8 cellular contexts compared by ENCODE assay signal in genomic region chr9:127166651-127167524, GRCh38. TPM values are rescaled to one million over a fixed set of nuclear protein-coding genes. Genes with fewer than 3 reads are reported as not detected.
A peak's percentile ranks its signal among the peaks of the same experiment; 100 is the strongest.
DNase-seq lines count a peak whose midpoint lies in the region; ATAC-seq and TF ChIP-seq lines count a peak whose summit lies in the region.

No MANE protein-coding gene starts in this region.

- TF ChIP-seq CTCF in GM13977 (IDR thresholded peaks at IDR 0.05; ENCODE audit: extremely low read depth, insufficient read depth, missing control alignments): no peak
- no peak for TF ChIP-seq CTCF in epithelial cell of proximal tubule (conservative IDR thresholded peaks at IDR 0.05; ENCODE audit: low read depth, low read length)

- DNase-seq in GM13977 (ENCODE audit: low spot score) (peak; percentile 65), LoVo (ENCODE audit: low spot score) (peak; percentile 34), epithelial cell of proximal tubule (ENCODE audit: low read depth) (peak; percentile 70), SIG-M5 (lab: John Stamatoyannopoulos, UW) (no peak), HuH-7.5 (ENCODE audit: low spot score) (no peak), G401 (ENCODE audit: low spot score) (no peak)
- DNase-seq in stimulated activated CD4-positive, alpha-beta T cell treated with anti-CD3 and anti-CD28 coated beads, Interleukin-12 subunit alpha, Interleukin-12 subunit beta, amount 100 ng/mL, for 4 hours: no peak

- no peak overlapping the region for H3K4me3 ChIP-seq in epithelial cell of proximal tubule (ENCODE audit: low read depth, low read length)

- in situ Hi-C loops in GM13977 (cut with MboI; ENCODE audit: low pct_unique_long_range_greater_than_20kb, low sequenced_read_pairs, unreplicated experiment) (no loop called here), G401 (cut with HindIII; ENCODE audit: low sequenced_read_pairs) (no loop called here)

- peak; percentile 71 for ATAC-seq in GM21825 (IDR thresholded peaks at IDR 0.05; ENCODE audit: unreplicated experiment)

RNA-seq across cellular contexts. Expression of gene ANGPTL2, which starts 44.5 kb away (rescaled TPM):
- 1.1 and 1.7 TPM in 2 replicates for total RNA-seq in epithelial cell of proximal tubule
- total RNA-seq in G401 (2014; rRNA removed; shearing (Covaris generic)): 10.3 and 24.4 TPM in 2 replicates

Comparison
In these comparisons a context has a peak if more than half of its experiments do, and no peak if none do; other contexts are left out.
1. DNase-seq: peak in GM13977 (single experiment), LoVo (single experiment) and epithelial cell of proximal tubule (single experiment); none in SIG-M5 (single experiment), stimulated activated CD4-positive, alpha-beta T cell treated with anti-CD3 and anti-CD28 coated beads, Interleukin-12 subunit alpha, Interleukin-12 subunit beta, amount 100 ng/mL, for 4 hours (single experiment), HuH-7.5 (single experiment) and G401 (single experiment).